ENCODE assay signal across 2 cellular contexts in genomic region chr10:58319599-58319998, GRCh38.
TF ChIP-seq lines count a peak whose summit lies in the region.

No MANE protein-coding gene starts in this region.

TF ChIP-seq in Ishikawa, 13 proteins besides CTCF, POLR2A, EP300 and RAD21:
- no peak for TF ChIP-seq CREB1 (IDR thresholded peaks at IDR 0.05; ENCODE audit: low read depth)
- no peak for TF ChIP-seq YY1 (IDR thresholded peaks at IDR 0.05; ENCODE audit: low read depth)
- TF ChIP-seq TAF1 (IDR thresholded peaks at IDR 0.05; ENCODE audit: low read depth) = no peak
- no peak for TF ChIP-seq NFIC (IDR thresholded peaks at IDR 0.05)
- no peak for TF ChIP-seq TEAD4 (IDR thresholded peaks at IDR 0.05)
- no peak for TF ChIP-seq USF1 (IDR thresholded peaks at IDR 0.05)

TF ChIP-seq in K562, 482 proteins besides CTCF, POLR2A, EP300 and RAD21:
- no peak for TF ChIP-seq CHD4 (IDR thresholded peaks at IDR 0.05; ENCODE audit: insufficient read depth, insufficient replicate concordance, low read depth, low read length, poor library complexity, severe bottlenecking)
- TF ChIP-seq ETV6 (IDR thresholded peaks at IDR 0.05; ENCODE audit: borderline replicate concordance in 1 of 2, low read depth in 2 of 2, low read length in 1 of 2) = no peak
- no peak for TF ChIP-seq ETV6 (CRISPR knock-in tag; IDR thresholded peaks at IDR 0.05; ENCODE audit: borderline replicate concordance)
- no peak for TF ChIP-seq ZNF316 (IDR thresholded peaks at IDR 0.05)
- TF ChIP-seq BCL6 (CRISPR knock-in tag; IDR thresholded peaks at IDR 0.05) = no peak
- TF ChIP-seq PHTF2 (CRISPR knock-in tag; IDR thresholded peaks at IDR 0.05) = no peak
- no peak for TF ChIP-seq BCLAF1 (IDR thresholded peaks at IDR 0.05; ENCODE audit: borderline replicate concordance in 1 of 2, control insufficient read depth in 1 of 2, low read depth in 2 of 2, low read length in 1 of 2)
- TF ChIP-seq, protein P1, sequence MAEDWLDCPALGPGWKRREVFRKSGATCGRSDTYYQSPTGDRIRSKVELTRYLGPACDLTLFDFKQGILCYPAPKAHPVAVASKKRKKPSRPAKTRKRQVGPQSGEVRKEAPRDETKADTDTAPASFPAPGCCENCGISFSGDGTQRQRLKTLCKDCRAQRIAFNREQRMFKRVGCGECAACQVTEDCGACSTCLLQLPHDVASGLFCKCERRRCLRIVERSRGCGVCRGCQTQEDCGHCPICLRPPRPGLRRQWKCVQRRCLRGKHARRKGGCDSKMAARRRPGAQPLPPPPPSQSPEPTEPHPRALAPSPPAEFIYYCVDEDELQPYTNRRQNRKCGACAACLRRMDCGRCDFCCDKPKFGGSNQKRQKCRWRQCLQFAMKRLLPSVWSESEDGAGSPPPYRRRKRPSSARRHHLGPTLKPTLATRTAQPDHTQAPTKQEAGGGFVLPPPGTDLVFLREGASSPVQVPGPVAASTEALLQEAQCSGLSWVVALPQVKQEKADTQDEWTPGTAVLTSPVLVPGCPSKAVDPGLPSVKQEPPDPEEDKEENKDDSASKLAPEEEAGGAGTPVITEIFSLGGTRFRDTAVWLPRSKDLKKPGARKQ (CRISPR knock-in tag; IDR thresholded peaks at IDR 0.05) = no peak
- no peak for TF ChIP-seq PTTG1 (tag; IDR thresholded peaks at IDR 0.05; ENCODE audit: low read depth)
- TF ChIP-seq ZBTB26 (CRISPR knock-in tag; IDR thresholded peaks at IDR 0.05) = no peak
- TF ChIP-seq SPI1 (IDR thresholded peaks at IDR 0.05; ENCODE audit: borderline replicate concordance, low read depth, low read length) = no peak
- no peak for TF ChIP-seq MIER1 (IDR thresholded peaks at IDR 0.05; ENCODE audit: low read depth)
- no peak for TF ChIP-seq USF1 (CRISPR knock-in tag; IDR thresholded peaks at IDR 0.05)
- TF ChIP-seq BCOR (IDR thresholded peaks at IDR 0.05) = no peak
- TF ChIP-seq ZFP30 (CRISPR knock-in tag; IDR thresholded peaks at IDR 0.05; ENCODE audit: borderline replicate concordance) = no peak
- TF ChIP-seq ZNF785 (CRISPR knock-in tag; IDR thresholded peaks at IDR 0.05) = no peak
- TF ChIP-seq, protein P2, sequence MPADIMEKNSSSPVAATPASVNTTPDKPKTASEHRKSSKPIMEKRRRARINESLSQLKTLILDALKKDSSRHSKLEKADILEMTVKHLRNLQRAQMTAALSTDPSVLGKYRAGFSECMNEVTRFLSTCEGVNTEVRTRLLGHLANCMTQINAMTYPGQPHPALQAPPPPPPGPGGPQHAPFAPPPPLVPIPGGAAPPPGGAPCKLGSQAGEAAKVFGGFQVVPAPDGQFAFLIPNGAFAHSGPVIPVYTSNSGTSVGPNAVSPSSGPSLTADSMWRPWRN (IDR thresholded peaks at IDR 0.05; ENCODE audit: low read depth) = no peak
- no peak for TF ChIP-seq SREBF2 (CRISPR knock-in tag; IDR thresholded peaks at IDR 0.05)
